In genomic region chr12:45660330-45660729, GRCh38 we compare ENCODE assay signal across 13 cellular contexts.
A peak's percentile ranks its signal among the peaks of the same experiment; 100 is the strongest.
DNase-seq lines count a peak whose midpoint lies in the region; FAIRE-seq and TF ChIP-seq lines count a peak whose summit lies in the region.
"Had no signal": no experiment of that assay in that cellular context is flagged by ENCODE, and none has a peak within 500 bp of the region (broad histone marks: within the 10 kb centered on the region; RNA-seq: fewer than 3 reads in every experiment).

No MANE protein-coding gene starts in this region.

- no peaks in the 10 kb centered on the region for H3K36me3 Mint-ChIP-seq in MCF 10A (ENCODE audit: insufficient read depth, unreplicated experiment)
- H3K36me3 Mint-ChIP-seq in activated CD4-positive, alpha-beta memory T cell treated with anti-CD3 and anti-CD28 coated beads, Interleukin-2, amount 10 ng/mL, durations not matched to agents 7 days and 5 days (ENCODE audit: low read depth): peaks cover 4% of the 10 kb centered on the region
- H3K36me3 Mint-ChIP-seq: activated naive CD4-positive, alpha-beta T cell treated with anti-CD3 and anti-CD28 coated beads, Interleukin-2, amount 50 U/mL, for 24 hours had no signal

- POLR2A ChIA-PET in MCF 10A (lab: Yijun Ruan, JAX): interaction anchor here (1.3 kb wide), 1 partner anchor 9 kb away, joined by 4 read pairs; no protein-coding TSS in a partner anchor
- POLR2A ChIA-PET in activated CD4-positive, alpha-beta memory T cell treated with anti-CD3 and anti-CD28 coated beads, Interleukin-2, amount 10 ng/mL, durations not matched to agents 7 days and 5 days (lab: Charles Lee): interaction anchor here (0.6 kb wide), 1 partner anchor 75 kb away, joined by 4 read pairs; no protein-coding TSS in a partner anchor

- no peaks in the 10 kb centered on the region for H3K27me3 ChIP-seq in breast epithelium

- FAIRE-seq in RCC 7860 (lab: Jason Lieb, UNC): no peak
- FAIRE-seq: A204.1 had no signal

- no peak overlapping the region for H3K27ac Mint-ChIP-seq in MCF 10A (ENCODE audit: low read depth, unreplicated experiment)
- no peak overlapping the region for H3K27ac Mint-ChIP-seq in activated CD4-positive, alpha-beta memory T cell treated with anti-CD3 and anti-CD28 coated beads, Interleukin-2, amount 10 ng/mL, durations not matched to agents 7 days and 5 days
- H3K27ac Mint-ChIP-seq: activated naive CD4-positive, alpha-beta T cell treated with anti-CD3 and anti-CD28 coated beads, Interleukin-2, amount 50 U/mL, for 24 hours had no signal

- H3K27me3 Mint-ChIP-seq in MCF 10A (ENCODE audit: insufficient read depth, unreplicated experiment): no peaks in the 10 kb centered on the region
- H3K27me3 Mint-ChIP-seq in activated CD4-positive, alpha-beta memory T cell treated with anti-CD3 and anti-CD28 coated beads, Interleukin-2, amount 10 ng/mL, durations not matched to agents 7 days and 5 days: peaks cover 39% of the 10 kb centered on the region
- H3K27me3 Mint-ChIP-seq: activated naive CD4-positive, alpha-beta T cell treated with anti-CD3 and anti-CD28 coated beads, Interleukin-2, amount 50 U/mL, for 24 hours had no signal

- no peaks in the 10 kb centered on the region for H3K4me1 ChIP-seq in breast epithelium

- no peak overlapping the region for H3K27ac ChIP-seq in breast epithelium

- no peak for TF ChIP-seq CTCF in MCF 10A (IDR thresholded peaks at IDR 0.05; ENCODE audit: unreplicated experiment)
- TF ChIP-seq CTCF in breast epithelium (IDR thresholded peaks at IDR 0.05): no peak

- CTCF ChIA-PET in MCF 10A (lab: Yijun Ruan, JAX): interaction anchor here (0.6 to 1.4 kb wide), 2 partner anchors 14 to 1446 kb away, joined by 3 to 7 read pairs; no protein-coding TSS in a partner anchor
- CTCF ChIA-PET in activated CD4-positive, alpha-beta memory T cell treated with anti-CD3 and anti-CD28 coated beads, Interleukin-2, amount 10 ng/mL, durations not matched to agents 7 days and 5 days (lab: Charles Lee): interaction anchor here (0.8 kb wide), 1 partner anchor 46 kb away, joined by 4 read pairs; no protein-coding TSS in a partner anchor

- no peak overlapping the region for H3K4me3 ChIP-seq in breast epithelium

- TF ChIP-seq POLR2A in breast epithelium (IDR thresholded peaks at IDR 0.05): no peak
- no peak for TF ChIP-seq POLR2A in erythroblast (IDR thresholded peaks at IDR 0.05; ENCODE audit: low read length)

- H3K4me1 Mint-ChIP-seq in MCF 10A (ENCODE audit: insufficient read depth, unreplicated experiment): peaks cover 12% of the 10 kb centered on the region
- peaks cover 3% of the 10 kb centered on the region for H3K4me1 Mint-ChIP-seq in activated CD4-positive, alpha-beta memory T cell treated with anti-CD3 and anti-CD28 coated beads, Interleukin-2, amount 10 ng/mL, durations not matched to agents 7 days and 5 days

- H3K9me3 Mint-ChIP-seq in MCF 10A (ENCODE audit: unreplicated experiment): no peaks in the 10 kb centered on the region
- peaks cover 5% of the 10 kb centered on the region for H3K9me3 Mint-ChIP-seq in activated CD4-positive, alpha-beta memory T cell treated with anti-CD3 and anti-CD28 coated beads, Interleukin-2, amount 10 ng/mL, durations not matched to agents 7 days and 5 days
- H3K9me3 Mint-ChIP-seq: activated naive CD4-positive, alpha-beta T cell treated with anti-CD3 and anti-CD28 coated beads, Interleukin-2, amount 50 U/mL, for 24 hours had no signal

- peak; percentile 83 for DNase-seq in MCF 10A (ENCODE audit: unreplicated experiment)
- no peak for DNase-seq in breast epithelium (ENCODE audit: low spot score in 2 of 2)
- peak; percentile 39 for DNase-seq in RCC 7860 (ENCODE audit: low spot score)
- DNase-seq in erythroblast (lab: John Stamatoyannopoulos, UW): peak; percentile 8 to 60
- DNase-seq in pulmonary artery endothelial cell (ENCODE audit: low read depth, low spot score): peak; percentile 11
- no peak for DNase-seq in foreskin melanocyte
- DNase-seq in NCI-H128 (lab: John Stamatoyannopoulos, UW; ENCODE audit: unreplicated experiment): no peak
- no peak for DNase-seq in activated CD4-positive, alpha-beta memory T cell treated with anti-CD3 and anti-CD28 coated beads, Interleukin-2, amount 10 ng/mL, durations not matched to agents 7 days and 5 days
- DNase-seq: activated CD4-positive, alpha-beta T cell treated with anti-CD3 and anti-CD28 coated beads for 4 hours; NCI-H2107; SHP77 treated with DMSO at 0.1 percent for 48 hours had no signal

- no peak overlapping the region for H3K4me3 Mint-ChIP-seq in MCF 10A (ENCODE audit: unreplicated experiment)
- no peak overlapping the region for H3K4me3 Mint-ChIP-seq in activated CD4-positive, alpha-beta memory T cell treated with anti-CD3 and anti-CD28 coated beads, Interleukin-2, amount 10 ng/mL, durations not matched to agents 7 days and 5 days
- H3K4me3 Mint-ChIP-seq: activated naive CD4-positive, alpha-beta T cell treated with anti-CD3 and anti-CD28 coated beads, Interleukin-2, amount 50 U/mL, for 24 hours had no signal

- no peaks in the 10 kb centered on the region for H3K9me3 ChIP-seq in breast epithelium

- BruUV-seq in MCF 10A (replicated peaks; lab: Mats Ljungman, UMichigan): no TSS peak

- intact Hi-C loops in MCF 10A (cut with micrococcal nuclease) (no loop called here), breast epithelium (cut with DNase I; ENCODE audit: low total_unique reads) (no loop called here)

- H3K36me3 ChIP-seq in breast epithelium: no peaks in the 10 kb centered on the region

Comparison
In these comparisons a context has a peak if more than half of its experiments do, and no peak if none do; other contexts are left out.
1. DNase-seq: peak in MCF 10A (single experiment), RCC 7860 (single experiment), erythroblast (2 of 2) and pulmonary artery endothelial cell (single experiment); none in breast epithelium (0 of 2), foreskin melanocyte (single experiment), NCI-H128 (single experiment) and activated CD4-positive, alpha-beta memory T cell treated with anti-CD3 and anti-CD28 coated beads, Interleukin-2, amount 10 ng/mL, durations not matched to agents 7 days and 5 days (single experiment).